8 cellular contexts compared by ENCODE assay signal in genomic region chr1:161227196-161227871, GRCh38. TPM values are rescaled to one million over a fixed set of nuclear protein-coding genes. Genes with fewer than 3 reads are reported as not detected.
DNase-seq lines count a peak whose midpoint lies in the region; ATAC-seq and TF ChIP-seq lines count a peak whose summit lies in the region.

No MANE protein-coding gene starts in this region.

- H3K4me3 ChIP-seq in Jurkat, Clone E6-1 (ENCODE audit: low read length): peak overlapping the region; percentile 98
- peak overlapping the region; percentile 73 for H3K4me3 ChIP-seq in OCI-LY7 (ENCODE audit: low read depth, low read length, poor library complexity, severe bottlenecking)
- H3K4me3 ChIP-seq in esophagus (ENCODE audit: low read depth in 1 of 2, low read length in 2 of 2): peak overlapping the region in 1 of 2 donors; percentile 28
- H3K4me3 ChIP-seq in muscle layer of colon (ENCODE audit: low read depth in 1 of 2, low read length in 2 of 2): peak overlapping the region in 1 of 2 donors; percentile 91

- POLR2A ChIA-PET in OCI-LY7 (lab: Charles Lee): interaction anchor here (0.8 to 2.2 kb wide), 7 partner anchors 8 to 155 kb away, joined by 3 to 12 read pairs (median 3); partner anchors contain the start of gene NDUFS2

- intact Hi-C loops in OCI-LY7 (cut with micrococcal nuclease; ENCODE audit: unreplicated experiment): loop anchor here (1.0 to 2.0 kb wide), 3 partner anchors 64 to 155 kb away; no protein-coding TSS in a partner anchor

- peak overlapping the region; percentile 78 for H3K4me2 ChIP-seq in OCI-LY7 (ENCODE audit: low read length)

- CTCF ChIA-PET in OCI-LY7 (lab: Charles Lee; ENCODE audit: unreplicated experiment): interaction anchor here (0.9 to 1.8 kb wide), 3 partner anchors 64 to 155 kb away, joined by 3 to 4 read pairs (median 4); no protein-coding TSS in a partner anchor

- no peaks in the 10 kb centered on the region for H4K20me1 ChIP-seq in OCI-LY7 (ENCODE audit: insufficient read depth, low read length)

- H3K9ac ChIP-seq in muscle layer of colon (ENCODE audit: low read length): peak overlapping the region; percentile 26

- peak; percentile 98 for TF ChIP-seq CTCF in OCI-LY7 (conservative IDR thresholded peaks at IDR 0.05; ENCODE audit: low read length)

- H3K27me3 ChIP-seq in esophagus (ENCODE audit: control insufficient read depth in 1 of 2, insufficient read depth in 2 of 2, low read length in 2 of 2) (no peaks in the 10 kb centered on the region), muscle layer of colon (ENCODE audit: control insufficient read depth in 1 of 2, insufficient read depth in 2 of 2, low read length in 2 of 2) (no peaks in the 10 kb centered on the region)

- H2AFZ ChIP-seq in OCI-LY7 (ENCODE audit: low read length): no peak overlapping the region

- peak; percentile 48 for ATAC-seq in GM19395 (IDR thresholded peaks at IDR 0.05; ENCODE audit: unreplicated experiment)

- WGBS in esophagus, 2 donors: 36 to 38% methylated on average over 11 of the region's 11 CpGs

- H3K36me3 ChIP-seq in OCI-LY7 (ENCODE audit: insufficient read depth, low read length): peaks cover 24% of the 10 kb centered on the region
- H3K36me3 ChIP-seq in esophagus (ENCODE audit: control insufficient read depth in 2 of 2, insufficient read depth in 2 of 2, low read length in 1 of 2): peaks cover 0 to 19% of the 10 kb centered on the region in 2 donors
- peaks cover 21% of the 10 kb centered on the region for H3K36me3 ChIP-seq in muscle layer of colon (ENCODE audit: insufficient read depth, low read length)

- no peaks in the 10 kb centered on the region for H3K9me2 ChIP-seq in OCI-LY7 (ENCODE audit: insufficient read depth, low read length)

- peaks cover 24% of the 10 kb centered on the region for H3K4me1 ChIP-seq in OCI-LY7 (ENCODE audit: insufficient read depth, low read length, poor library complexity, severe bottlenecking)
- peaks cover 2 to 8% of the 10 kb centered on the region in 2 donors for H3K4me1 ChIP-seq in esophagus (ENCODE audit: control insufficient read depth in 2 of 2, insufficient read depth in 2 of 2, low read length in 1 of 2)
- H3K4me1 ChIP-seq in muscle layer of colon (ENCODE audit: insufficient read depth, low read length): peaks cover 23% of the 10 kb centered on the region

- no peaks in the 10 kb centered on the region for H3K79me2 ChIP-seq in OCI-LY7 (ENCODE audit: insufficient read depth, low read depth, low read length)

- H3K9me3 ChIP-seq in OCI-LY7 (ENCODE audit: low read length) (no peaks in the 10 kb centered on the region), esophagus (ENCODE audit: control insufficient read depth in 2 of 2, insufficient read depth in 1 of 2, low read depth in 1 of 2, low read length in 1 of 2) (no peaks in the 10 kb centered on the region), muscle layer of colon (ENCODE audit: low read length) (no peaks in the 10 kb centered on the region)

- BruUV-seq in OCI-LY7 (replicated peaks; lab: Mats Ljungman, UMichigan): no TSS peak

- H3K27ac ChIP-seq in OCI-LY7 (ENCODE audit: low read depth, low read length, poor library complexity, severe bottlenecking) (peak overlapping the region; percentile 35), esophagus (ENCODE audit: low read depth in 2 of 2, low read length in 1 of 2) (peak overlapping the region; percentile 50 to 82), muscle layer of colon (ENCODE audit: low read depth, low read length) (peak overlapping the region; percentile 84)

- DNase-seq in AG20443 (ENCODE audit: low spot score) (peak; percentile 79), OCI-LY7 (ENCODE audit: low spot score) (peak; percentile 93), activated T-cell treated with anti-CD3 and anti-CD28 coated beads for 24 hours (ENCODE audit: low read depth) (peak; percentile 80)
- peak; percentile 81 for DNase-seq in Jurkat, Clone E6-1 (ENCODE audit: low read depth, low spot score)
- DNase-seq in stimulated activated CD8-positive, alpha-beta memory T cell treated with anti-CD3 and anti-CD28 coated beads, Interleukin-4, amount 100 ng/mL, for 1 hour (ENCODE audit: low read depth in 2 of 2, low spot score in 1 of 2): peak; percentile 78 to 91

RNA-seq across cellular contexts. Expression of gene TOMM40L, which starts 1.5 kb away (rescaled TPM):
- polyA plus RNA-seq in Jurkat, Clone E6-1 (2012; ENCODE audit: insufficient read depth, insufficient read length): 18.8 TPM
- total RNA-seq in OCI-LY7 (2014; rRNA removed; shearing (Covaris generic)): 8.3 and 11.0 TPM in 2 replicates
- 16.0 and 20.1 TPM in 2 replicates for total RNA-seq in OCI-LY7 (2022)
- polyA plus RNA-seq in esophagus: 10 to 100 TPM in 1 of 2 donors, 1 to 10 TPM in 1; 8.0 to 10.5 TPM

RNA-seq across cellular contexts. Expression of gene APOA2, which starts 3.9 kb away (rescaled TPM):
- polyA plus RNA-seq in Jurkat, Clone E6-1 (2012; ENCODE audit: insufficient read depth, insufficient read length): not detected
- not detected in 2 replicates for total RNA-seq in OCI-LY7 (2014; rRNA removed; shearing (Covaris generic))
- not detected in 2 replicates for total RNA-seq in OCI-LY7 (2022)
- not detected for polyA plus RNA-seq in esophagus

RNA-seq across cellular contexts. Expression of gene NR1I3, which starts 10.7 kb away (rescaled TPM):
- polyA plus RNA-seq in Jurkat, Clone E6-1 (2012; ENCODE audit: insufficient read depth, insufficient read length): not detected
- total RNA-seq in OCI-LY7 (2014; rRNA removed; shearing (Covaris generic)): not detected in 2 replicates
- not detected in 2 replicates for total RNA-seq in OCI-LY7 (2022)
- under 1 TPM in 1 of 2 donors, not detected in 1; 0.07 TPM for polyA plus RNA-seq in esophagus

RNA-seq across cellular contexts. Expression of gene FCER1G, which starts 12.2 kb away (rescaled TPM):
- polyA plus RNA-seq in Jurkat, Clone E6-1 (2012; ENCODE audit: insufficient read depth, insufficient read length): 3.6 TPM
- total RNA-seq in OCI-LY7 (2014; rRNA removed; shearing (Covaris generic)): 3.2 TPM in 1 of 2 replicates, not detected in the other
- 0.88 and 1.2 TPM in 2 replicates for total RNA-seq in OCI-LY7 (2022)
- polyA plus RNA-seq in esophagus: 10 to 100 TPM; 10.0 to 14.0 TPM

RNA-seq across cellular contexts. Expression of gene NDUFS2, which starts 25.2 kb away (rescaled TPM):
- polyA plus RNA-seq in Jurkat, Clone E6-1 (2012; ENCODE audit: insufficient read depth, insufficient read length): 201 TPM
- total RNA-seq in OCI-LY7 (2014; rRNA removed; shearing (Covaris generic)): 62.9 and 76.4 TPM in 2 replicates
- 72.1 and 73.4 TPM in 2 replicates for total RNA-seq in OCI-LY7 (2022)
- polyA plus RNA-seq in esophagus: 10 to 100 TPM; 27.8 to 76.0 TPM
